Comparison of ENCODE assay signal across 27 cellular contexts in genomic region chrX:68881911-68882310, GRCh38. TPM values are rescaled to one million over a fixed set of nuclear protein-coding genes. Genes with fewer than 3 reads are reported as not detected.
DNase-seq lines count a peak whose midpoint lies in the region; ATAC-seq and TF ChIP-seq lines count a peak whose summit lies in the region.
"Had no signal": no experiment of that assay in that cellular context is flagged by ENCODE, and none has a peak within 500 bp of the region (broad histone marks: within the 10 kb centered on the region; RNA-seq: fewer than 3 reads in every experiment).

No MANE protein-coding gene starts in this region.

- no peaks in the 10 kb centered on the region for H3K36me3 Mint-ChIP-seq in progenitor cell of endocrine pancreas (ENCODE audit: insufficient read depth)
- H3K36me3 Mint-ChIP-seq: CD8-positive, alpha-beta T cell had no signal

- no peak overlapping the region for H2BK120ac ChIP-seq in mesendoderm (ENCODE audit: low read depth, low read length)

- peak overlapping the region; percentile 56 for H3K56ac ChIP-seq in mesendoderm (ENCODE audit: low read length)

- no peaks in the 10 kb centered on the region for H3K27me3 Mint-ChIP-seq in progenitor cell of endocrine pancreas

- no peak overlapping the region for H2AK5ac ChIP-seq in mesendoderm (ENCODE audit: low read length)

- WGBS in mesendoderm (ENCODE audit: extremely low coverage, insufficient coverage, low lambda C conversion rate) = no CpG with 5 or more reads among the region's 5 CpGs

- TF ChIP-seq CTCF in RWPE1 (conservative IDR thresholded peaks at IDR 0.05; ENCODE audit: low read depth) = no peak
- no peak for TF ChIP-seq CTCF in progenitor cell of endocrine pancreas (IDR thresholded peaks at IDR 0.05; ENCODE audit: unreplicated experiment)

- peaks cover 7% of the 10 kb centered on the region for H3K4me1 Mint-ChIP-seq in progenitor cell of endocrine pancreas (ENCODE audit: low read depth)

- H3K79me1 ChIP-seq in mesendoderm (ENCODE audit: low read length) = no peaks in the 10 kb centered on the region

- H2BK5ac ChIP-seq in mesendoderm (ENCODE audit: low read length) = no peak overlapping the region

- H3K18ac ChIP-seq in mesendoderm (ENCODE audit: low read length) = peak overlapping the region; percentile 73

- DNase-seq in RWPE1 (ENCODE audit: low spot score) = no peak
- no peak for DNase-seq in mesendoderm
- no peak for DNase-seq in progenitor cell of endocrine pancreas (ENCODE audit: low spot score, unreplicated experiment)
- DNase-seq in 8988T = no peak
- DNase-seq: AML-193; Caco-2; CD8-positive, alpha-beta T cell; DMS79; EL; GDM1; KBM-7; MV-4-11; NCI-H1105 treated with DMSO at 0.1 percent for 48 hours; NCI-H146; NCI-H1930; NCI-H446; NCI-H524 treated with DMSO at 0.1 percent for 48 hours; NCI-H774; SIG-M5 had no signal

- H3K27ac Mint-ChIP-seq in progenitor cell of endocrine pancreas = peak overlapping the region; percentile 49
- H3K27ac Mint-ChIP-seq: CD8-positive, alpha-beta T cell; H9 had no signal

- peaks cover 3% of the 10 kb centered on the region for H3K4me1 ChIP-seq in mesendoderm (ENCODE audit: control insufficient read depth, low read depth, low read length)
- H3K4me1 ChIP-seq: A549, Caco-2 had no signal

- no peak overlapping the region for H4K5ac ChIP-seq in mesendoderm (ENCODE audit: low read length)

- H3K27ac ChIP-seq in RWPE1 (peak overlapping the region; percentile 18; the same call in 1 of the 2 replicates), mesendoderm (ENCODE audit: low read depth, low read length) (no peak overlapping the region)
- H3K27ac ChIP-seq: A549, C4-2B, SK-N-MC had no signal

- H3K4me3 Mint-ChIP-seq in progenitor cell of endocrine pancreas (ENCODE audit: low read depth) = no peak overlapping the region
- H3K4me3 Mint-ChIP-seq: CD8-positive, alpha-beta T cell had no signal

- no peak overlapping the region for H3K23ac ChIP-seq in mesendoderm (ENCODE audit: low read length)

- CTCF ChIA-PET in RWPE1 (lab: Yijun Ruan, JAX) = no interaction called here

- no peak overlapping the region for H3K9ac ChIP-seq in mesendoderm (ENCODE audit: low read length)

- H3K79me2 ChIP-seq in mesendoderm (ENCODE audit: control insufficient read depth, insufficient read depth, low read length) = no peaks in the 10 kb centered on the region

- H3K4me2 ChIP-seq in mesendoderm (ENCODE audit: low read length) = no peak overlapping the region
- H3K4me2 ChIP-seq: A549 had no signal

- no peak overlapping the region for H2BK15ac ChIP-seq in mesendoderm (replicated peaks; ENCODE audit: low read depth)

- POLR2A ChIA-PET in RWPE1 (lab: Yijun Ruan, JAX; ENCODE audit: low non-redundant PET) = no interaction called here

- no peaks in the 10 kb centered on the region for H3K27me3 ChIP-seq in mesendoderm (ENCODE audit: insufficient read depth, low read length, poor library complexity)

- no peak overlapping the region for H4K8ac ChIP-seq in mesendoderm (ENCODE audit: low read depth, low read length)

- no peaks in the 10 kb centered on the region for H3K36me3 ChIP-seq in mesendoderm (ENCODE audit: control insufficient read depth, insufficient read depth, low read length)

- ATAC-seq in GM19351 (IDR thresholded peaks at IDR 0.05; ENCODE audit: unreplicated experiment) = peak; percentile 57
- no peak for ATAC-seq in HG02610 (IDR thresholded peaks at IDR 0.05; ENCODE audit: unreplicated experiment)
- ATAC-seq in GM18909 (IDR thresholded peaks at IDR 0.05; ENCODE audit: poor library complexity, unreplicated experiment) = no peak
- ATAC-seq: A549; CD8-positive, alpha-beta T cell; GM12878 had no signal

- no peaks in the 10 kb centered on the region for H3K9me3 Mint-ChIP-seq in progenitor cell of endocrine pancreas (ENCODE audit: low read depth)
- H3K9me3 Mint-ChIP-seq: CD8-positive, alpha-beta T cell had no signal

- H3K4ac ChIP-seq in mesendoderm (ENCODE audit: low read depth, low read length) = no peak overlapping the region

- H3K4me3 ChIP-seq in mesendoderm (ENCODE audit: low read length) = no peak overlapping the region
- H3K4me3 ChIP-seq: A549, GM12878, SK-N-MC had no signal

RNA-seq across cellular contexts. Expression of gene EFNB1, which starts 53.1 kb away (rescaled TPM):
- polyA plus RNA-seq in mesendoderm (2013, experiment 1 of 2) = 3.3 TPM
- polyA plus RNA-seq in mesendoderm (2013, experiment 2 of 2) = 3.5 TPM
- 16.9 and 18.0 TPM in 2 replicates for total RNA-seq in progenitor cell of endocrine pancreas
